In genomic region chr15:59104912-59105732, GRCh38 we compare ENCODE assay signal across 8 cellular contexts. TPM values are rescaled to one million over a fixed set of nuclear protein-coding genes. Genes with fewer than 3 reads are reported as not detected.
DNase-seq lines count a peak whose midpoint lies in the region; ATAC-seq and TF ChIP-seq lines count a peak whose summit lies in the region.

Gene CCNB2 (plus strand): TSS chr15:59105146. CDS start chr15:59105269, 123 bp downstream.

- H3K27ac Mint-ChIP-seq in progenitor cell of endocrine pancreas: peak within 1 kb of the TSS; percentile 98

- DNase-seq in NCI-H1694 (lab: John Stamatoyannopoulos, UW): peak; percentile 84
- DNase-seq in amniotic epithelial cell (ENCODE audit: low read depth): peak; percentile 91
- DNase-seq in left cardiac atrium: peak; percentile 86
- DNase-seq in progenitor cell of endocrine pancreas (ENCODE audit: low spot score, unreplicated experiment): peak; percentile 72

- no peaks in the 10 kb centered on the region for H3K9me3 Mint-ChIP-seq in progenitor cell of endocrine pancreas (ENCODE audit: low read depth)

- WGBS in urinary bladder: under 1% methylated on average over 57 of the region's 57 CpGs

- peak; percentile 98 for ATAC-seq in GM18498 (IDR thresholded peaks at IDR 0.05; ENCODE audit: unreplicated experiment)
- peak; percentile 99 for ATAC-seq in HG02885 (IDR thresholded peaks at IDR 0.05; ENCODE audit: poor library complexity, unreplicated experiment)
- peak; percentile 100 for ATAC-seq in left cardiac atrium

- no peaks in the 10 kb centered on the region for H3K27me3 Mint-ChIP-seq in progenitor cell of endocrine pancreas

- no peaks in the 10 kb centered on the region for H3K36me3 ChIP-seq in urinary bladder (ENCODE audit: insufficient read depth)

- intact Hi-C loops in T-helper 1 cell treated with Interleukin-12 subunit alpha and Interleukin-12 subunit beta and Interleukin-4 antibody, amounts not matched to agents 30 ng/mL and 1 ng/mL, for 36 hours (cut with micrococcal nuclease): loop anchor here (1.0 to 10.0 kb wide), 7 partner anchors 36 to 580 kb away; partner anchors contain the start of genes BNIP2, GTF2A2, MINDY2 and RNF111
- intact Hi-C loops in left cardiac atrium (cut with DNase I): no loop called here

- H3K4me1 ChIP-seq in urinary bladder (ENCODE audit: insufficient read depth): no peaks in the 10 kb centered on the region

- no peak within 1 kb of the TSS for H3K27ac ChIP-seq in urinary bladder (ENCODE audit: low read depth)

- H3K4me1 Mint-ChIP-seq in progenitor cell of endocrine pancreas (ENCODE audit: low read depth): peaks cover 9% of the 10 kb centered on the region

- peak within 1 kb of the TSS; percentile 89 for H3K4me3 Mint-ChIP-seq in progenitor cell of endocrine pancreas (ENCODE audit: low read depth)

- peaks cover 8% of the 10 kb centered on the region for H3K36me3 Mint-ChIP-seq in progenitor cell of endocrine pancreas (ENCODE audit: insufficient read depth)

- H3K4me3 ChIP-seq in urinary bladder (ENCODE audit: low read depth, low read length): peak within 1 kb of the TSS; percentile 42

- TF ChIP-seq CTCF in progenitor cell of endocrine pancreas (IDR thresholded peaks at IDR 0.05; ENCODE audit: unreplicated experiment): no peak

RNA-seq across cellular contexts. Expression of gene CCNB2, which starts in this region (rescaled TPM):
- total RNA-seq in T-helper 1 cell treated with Interleukin-12 subunit alpha and Interleukin-12 subunit beta and Interleukin-4 antibody, amounts not matched to agents 30 ng/mL and 1 ng/mL, for 36 hours: 52.8 and 52.9 TPM in 2 replicates
- total RNA-seq in left cardiac atrium (under 1 TPM; 0.55 to 0.94 TPM), progenitor cell of endocrine pancreas (38.0 and 40.9 TPM in 2 replicates), urinary bladder (18.2 TPM)
- 0.61 TPM for polyA plus RNA-seq in urinary bladder

Comparison
In these comparisons a context has a peak if more than half of its experiments do, and no peak if none do; other contexts are left out.
1. Peak in DNase-seq and ATAC-seq in left cardiac atrium; RNA of the gene not detected or under 1 TPM.